Comparison of ENCODE assay signal across 16 cellular contexts in the genomic region with DNA sequence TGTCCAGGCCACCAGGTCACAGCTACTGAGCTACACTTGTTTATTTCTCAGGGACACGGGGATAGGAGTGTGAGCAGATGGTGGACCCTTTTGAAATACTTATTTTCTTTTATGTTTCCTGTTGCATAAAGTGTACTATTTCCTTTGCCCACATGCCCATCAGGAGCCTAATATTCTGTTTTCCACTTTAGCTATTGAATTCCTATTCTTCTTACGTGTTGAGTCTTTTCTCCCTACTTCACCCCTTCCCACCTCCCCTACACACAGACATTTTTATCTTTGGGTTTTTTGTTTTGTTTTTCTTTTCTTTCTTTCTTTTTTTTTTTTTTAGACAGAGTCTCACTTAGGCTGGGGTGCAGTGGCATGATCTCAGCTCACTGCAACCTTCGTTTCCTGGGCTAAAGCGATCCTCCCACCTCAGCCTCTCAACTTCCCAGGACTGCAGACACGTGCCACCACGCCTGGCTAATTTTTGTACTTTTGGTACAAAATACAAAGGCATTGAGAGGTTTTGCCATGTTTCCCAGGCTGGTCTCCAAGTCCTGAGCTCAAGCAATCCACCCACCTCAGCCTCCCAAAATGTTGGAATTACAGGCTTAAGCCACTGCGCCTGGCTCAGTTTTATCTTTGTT. TPM values are rescaled to one million over a fixed set of nuclear protein-coding genes. Genes with fewer than 3 reads are reported as not detected.
DNase-seq lines count a peak whose midpoint lies in the region; ATAC-seq and TF ChIP-seq lines count a peak whose summit lies in the region.
"Had no signal": no experiment of that assay in that cellular context is flagged by ENCODE, and none has a peak within 500 bp of the region (broad histone marks: within the 10 kb centered on the region; RNA-seq: fewer than 3 reads in every experiment).

No MANE protein-coding gene starts in this region.

- ATAC-seq in activated T-cell treated with anti-CD3 and anti-CD28 coated beads, Interleukin-2, amount 50 U/mL, for 72 hours (replicated peaks in 1 of 2) = no peak
- no peak for ATAC-seq in stimulated activated effector memory CD8-positive, alpha-beta T cell treated with anti-CD3 and anti-CD28 coated beads, Interleukin-12 subunit alpha, Interleukin-12 subunit beta, amount 100 ng/mL, for 72 hours
- ATAC-seq: PC-3 had no signal

- H4K20me1 ChIP-seq in neural progenitor cell (ENCODE audit: low read depth) = no peaks in the 10 kb centered on the region

- H3K36me3 ChIP-seq in neural progenitor cell = no peaks in the 10 kb centered on the region

- TF ChIP-seq CTCF in coronary artery (IDR thresholded peaks at IDR 0.05) = no peak
- TF ChIP-seq CTCF in neural progenitor cell (IDR thresholded peaks at IDR 0.05) = no peak
- no peak for TF ChIP-seq CTCF in type B pancreatic cell (conservative IDR thresholded peaks at IDR 0.05)

- H3K9me3 ChIP-seq in neural progenitor cell (ENCODE audit: low read depth) = no peaks in the 10 kb centered on the region

- H3K27me3 ChIP-seq in neural progenitor cell = no peaks in the 10 kb centered on the region

- H2AFZ ChIP-seq in neural progenitor cell (replicated peaks) = no peak overlapping the region
- H2AFZ ChIP-seq: GM23248 had no signal

- H3F3A ChIP-seq in neural progenitor cell (ENCODE audit: low read depth) = no peaks in the 10 kb centered on the region

- H3K27ac Mint-ChIP-seq in activated T-cell treated with anti-CD3 and anti-CD28 coated beads, Interleukin-2, amount 50 U/mL, for 72 hours = no peak overlapping the region
- H3K27ac Mint-ChIP-seq in neural progenitor cell (peak overlapping the region; percentile 63), type B pancreatic cell (no peak overlapping the region)
- no peak overlapping the region for H3K27ac Mint-ChIP-seq in stimulated activated effector memory CD8-positive, alpha-beta T cell treated with anti-CD3 and anti-CD28 coated beads, Interleukin-12 subunit alpha, Interleukin-12 subunit beta, amount 100 ng/mL, for 72 hours
- H3K27ac Mint-ChIP-seq: CD4-positive, alpha-beta T cell had no signal

- H3K9ac ChIP-seq in neural progenitor cell = no peak overlapping the region
- H3K9ac ChIP-seq: GM23248 had no signal

- no peak overlapping the region for H3K4me3 Mint-ChIP-seq in activated T-cell treated with anti-CD3 and anti-CD28 coated beads, Interleukin-2, amount 50 U/mL, for 72 hours
- H3K4me3 Mint-ChIP-seq in neural progenitor cell (no peak overlapping the region), type B pancreatic cell (no peak overlapping the region)
- no peak overlapping the region for H3K4me3 Mint-ChIP-seq in stimulated activated effector memory CD8-positive, alpha-beta T cell treated with anti-CD3 and anti-CD28 coated beads, Interleukin-12 subunit alpha, Interleukin-12 subunit beta, amount 100 ng/mL, for 72 hours
- H3K4me3 Mint-ChIP-seq: CD4-positive, alpha-beta T cell had no signal

- H3K27me3 Mint-ChIP-seq in activated T-cell treated with anti-CD3 and anti-CD28 coated beads, Interleukin-2, amount 50 U/mL, for 72 hours (ENCODE audit: low read depth) = peaks cover 18% of the 10 kb centered on the region
- H3K27me3 Mint-ChIP-seq in neural progenitor cell (ENCODE audit: insufficient read depth, low read depth) (peaks cover 4% of the 10 kb centered on the region), type B pancreatic cell (peaks cover 5% of the 10 kb centered on the region)
- H3K27me3 Mint-ChIP-seq: CD4-positive, alpha-beta T cell had no signal

- H3K27ac ChIP-seq in coronary artery (no peak overlapping the region), neural progenitor cell (no peak overlapping the region)
- H3K27ac ChIP-seq: GM23248 had no signal

- H3K4me1 Mint-ChIP-seq in activated T-cell treated with anti-CD3 and anti-CD28 coated beads, Interleukin-2, amount 50 U/mL, for 72 hours (ENCODE audit: low read depth) = peaks cover 38% of the 10 kb centered on the region
- H3K4me1 Mint-ChIP-seq in neural progenitor cell = peaks cover 19% of the 10 kb centered on the region
- peaks cover 11% of the 10 kb centered on the region for H3K4me1 Mint-ChIP-seq in type B pancreatic cell (ENCODE audit: unreplicated experiment)
- peaks cover 42% of the 10 kb centered on the region for H3K4me1 Mint-ChIP-seq in stimulated activated effector memory CD8-positive, alpha-beta T cell treated with anti-CD3 and anti-CD28 coated beads, Interleukin-12 subunit alpha, Interleukin-12 subunit beta, amount 100 ng/mL, for 72 hours

- no peak overlapping the region for H3K4me2 ChIP-seq in neural progenitor cell

- no peaks in the 10 kb centered on the region for H3K79me2 ChIP-seq in neural progenitor cell (ENCODE audit: low read depth)

- H3K4me1 ChIP-seq in neural progenitor cell = peaks cover 9% of the 10 kb centered on the region

- H3K36me3 Mint-ChIP-seq in activated T-cell treated with anti-CD3 and anti-CD28 coated beads, Interleukin-2, amount 50 U/mL, for 72 hours (ENCODE audit: insufficient read depth in 2 of 2) = peaks cover 0 to under 1% of the 10 kb centered on the region in 2 donors
- H3K36me3 Mint-ChIP-seq in neural progenitor cell = no peaks in the 10 kb centered on the region
- H3K36me3 Mint-ChIP-seq in type B pancreatic cell = no peaks in the 10 kb centered on the region
- no peaks in the 10 kb centered on the region for H3K36me3 Mint-ChIP-seq in stimulated activated effector memory CD8-positive, alpha-beta T cell treated with anti-CD3 and anti-CD28 coated beads, Interleukin-12 subunit alpha, Interleukin-12 subunit beta, amount 100 ng/mL, for 72 hours

- H3K4me3 ChIP-seq in coronary artery (no peak overlapping the region), neural progenitor cell (no peak overlapping the region)
- H3K4me3 ChIP-seq: GM23248 had no signal

- peak; percentile 4 for DNase-seq in activated T-cell treated with anti-CD3 and anti-CD28 coated beads, Interleukin-2, amount 50 U/mL, for 1 hour
- no peak for DNase-seq in activated T-cell treated with anti-CD3 and anti-CD28 coated beads, Interleukin-2, amount 50 U/mL, for 72 hours
- DNase-seq in coronary artery (ENCODE audit: low spot score) = peak; percentile 19
- no peak for DNase-seq in neural progenitor cell (ENCODE audit: low spot score)
- peak; percentile 29 for DNase-seq in type B pancreatic cell (ENCODE audit: extremely low spot score, unreplicated experiment)
- DNase-seq in DMS53 (lab: John Stamatoyannopoulos, UW) = no peak
- DNase-seq in stimulated activated effector memory CD8-positive, alpha-beta T cell treated with anti-CD3 and anti-CD28 coated beads, Interleukin-12 subunit alpha, Interleukin-12 subunit beta, amount 100 ng/mL, for 72 hours (ENCODE audit: low spot score in 2 of 2) = no peak
- no peak for DNase-seq in amniotic stem cell (lab: John Stamatoyannopoulos, UW)
- DNase-seq: Calu3, DND-41, GM23248, Kasumi-1, NCI-H1436, NCI-H446, PC-3 had no signal

- H3K9me3 Mint-ChIP-seq in activated T-cell treated with anti-CD3 and anti-CD28 coated beads, Interleukin-2, amount 50 U/mL, for 72 hours = peaks cover 0 to under 1% of the 10 kb centered on the region in 2 donors
- H3K9me3 Mint-ChIP-seq in neural progenitor cell = peaks cover under 1% of the 10 kb centered on the region
- H3K9me3 Mint-ChIP-seq in type B pancreatic cell = peaks cover under 1% of the 10 kb centered on the region
- H3K9me3 Mint-ChIP-seq in stimulated activated effector memory CD8-positive, alpha-beta T cell treated with anti-CD3 and anti-CD28 coated beads, Interleukin-12 subunit alpha, Interleukin-12 subunit beta, amount 100 ng/mL, for 72 hours = no peaks in the 10 kb centered on the region
- H3K9me3 Mint-ChIP-seq: CD4-positive, alpha-beta T cell had no signal

RNA-seq across cellular contexts. Expression of a gene that starts 5.2 kb away (rescaled TPM):
- total RNA-seq in activated T-cell treated with anti-CD3 and anti-CD28 coated beads, Interleukin-2, amount 50 U/mL, for 72 hours = 1 to 10 TPM; 6.8 to 9.8 TPM
- total RNA-seq in neural progenitor cell (ENCODE audit: low replicate concordance) (not detected in 2 replicates), type B pancreatic cell (ENCODE audit: low replicate concordance) (0.24 TPM in 1 of 2 replicates, not detected in the other)
- total RNA-seq: Calu3, GM23248 had no signal

Comparison
In these comparisons a context has a peak if more than half of its experiments do, and no peak if none do; other contexts are left out.
1. DNase-seq: peak in activated T-cell treated with anti-CD3 and anti-CD28 coated beads, Interleukin-2, amount 50 U/mL, for 1 hour (single experiment), coronary artery (single experiment) and type B pancreatic cell (single experiment); none in activated T-cell treated with anti-CD3 and anti-CD28 coated beads, Interleukin-2, amount 50 U/mL, for 72 hours (0 of 2), neural progenitor cell (single experiment), DMS53 (single experiment), stimulated activated effector memory CD8-positive, alpha-beta T cell treated with anti-CD3 and anti-CD28 coated beads, Interleukin-12 subunit alpha, Interleukin-12 subunit beta, amount 100 ng/mL, for 72 hours (0 of 2) and amniotic stem cell (single experiment).